Comparison of ENCODE assay signal across 8 cellular contexts in genomic region chr16:23452221-23452571, GRCh38. TPM values are rescaled to one million over a fixed set of nuclear protein-coding genes. Genes with fewer than 3 reads are reported as not detected.
A peak's percentile ranks its signal among the peaks of the same experiment; 100 is the strongest.
DNase-seq lines count a peak whose midpoint lies in the region; ATAC-seq and TF ChIP-seq lines count a peak whose summit lies in the region.

No MANE protein-coding gene starts in this region.

- DNase-seq in Right ventricle myocardium superior (no peak), cardiac septum (ENCODE audit: low spot score) (no peak), body of pancreas (no peak), mesendoderm (no peak), vagina (ENCODE audit: extremely low spot score in 2 of 2) (no peak), GM13976 (ENCODE audit: low spot score) (no peak)
- DNase-seq in activated CD8-positive, alpha-beta memory T cell treated with anti-CD3 and anti-CD28 coated beads, Interleukin-2, amount 50 U/mL, for 48 hours: no peak

- intact Hi-C loops in Right ventricle myocardium superior (cut with DNase I): no loop called here
- intact Hi-C loops in cardiac septum (cut with DNase I): no loop called here
- intact Hi-C loops in body of pancreas (cut with DNase I): no loop called here
- intact Hi-C loops in vagina (cut with DNase I): no loop called here

- H3K4ac ChIP-seq in mesendoderm (ENCODE audit: low read depth, low read length): peak overlapping the region; percentile 42

- no peaks in the 10 kb centered on the region for H3K9me3 ChIP-seq in body of pancreas
- no peaks in the 10 kb centered on the region for H3K9me3 ChIP-seq in vagina

- H2BK5ac ChIP-seq in mesendoderm (ENCODE audit: low read length): no peak overlapping the region

- no peak overlapping the region for H2BK120ac ChIP-seq in mesendoderm (ENCODE audit: low read depth, low read length)

- no peak overlapping the region for H2AK5ac ChIP-seq in mesendoderm (ENCODE audit: low read length)

- H3K36me3 ChIP-seq in body of pancreas (replicated peaks in 1 of 2; ENCODE audit: insufficient read depth in 1 of 2, low read depth in 2 of 2) (no peaks in the 10 kb centered on the region), mesendoderm (ENCODE audit: control insufficient read depth, insufficient read depth, low read length) (no peaks in the 10 kb centered on the region), vagina (no peaks in the 10 kb centered on the region)

- H2BK15ac ChIP-seq in mesendoderm (replicated peaks; ENCODE audit: low read depth): no peak overlapping the region

- ATAC-seq in Right ventricle myocardium superior (ENCODE audit: poor library complexity) (peak; percentile 6), body of pancreas (no peak), GM18502 (IDR thresholded peaks at IDR 0.05; ENCODE audit: poor library complexity, unreplicated experiment) (no peak)

- H3K56ac ChIP-seq in mesendoderm (ENCODE audit: low read length): peak overlapping the region; percentile 99

- H3K9ac ChIP-seq in mesendoderm (ENCODE audit: low read length): peak overlapping the region; percentile 98

- H3K4me1 ChIP-seq in body of pancreas (peaks cover 29% of the 10 kb centered on the region), mesendoderm (ENCODE audit: control insufficient read depth, low read depth, low read length) (no peaks in the 10 kb centered on the region), vagina (peaks cover 35% of the 10 kb centered on the region)

- peaks cover 3% of the 10 kb centered on the region for H3K79me1 ChIP-seq in mesendoderm (ENCODE audit: low read length)

- no peak overlapping the region for H4K5ac ChIP-seq in mesendoderm (ENCODE audit: low read length)

- no peak overlapping the region for H3K23ac ChIP-seq in mesendoderm (ENCODE audit: low read length)

- H3K4me3 ChIP-seq in body of pancreas (peak overlapping the region; percentile 72 to 81), mesendoderm (ENCODE audit: low read length) (peak overlapping the region; percentile 98), vagina (peak overlapping the region; percentile 73 to 89)

- TF ChIP-seq CTCF in body of pancreas (IDR thresholded peaks at IDR 0.05): no peak
- no peak for TF ChIP-seq CTCF in vagina (IDR thresholded peaks at IDR 0.05)
- TF ChIP-seq CTCF in GM13976 (IDR thresholded peaks at IDR 0.05; ENCODE audit: borderline replicate concordance, control extremely low read depth, extremely low read depth, insufficient read depth, missing control alignments): no peak

- H3K79me2 ChIP-seq in mesendoderm (ENCODE audit: control insufficient read depth, insufficient read depth, low read length): no peaks in the 10 kb centered on the region

- peak overlapping the region; percentile 32 for H3K4me2 ChIP-seq in mesendoderm (ENCODE audit: low read length)

- H4K8ac ChIP-seq in mesendoderm (ENCODE audit: low read depth, low read length): no peak overlapping the region

- H3K27me3 ChIP-seq in body of pancreas: no peaks in the 10 kb centered on the region
- no peaks in the 10 kb centered on the region for H3K27me3 ChIP-seq in mesendoderm (ENCODE audit: insufficient read depth, low read length, poor library complexity)
- H3K27me3 ChIP-seq in vagina: no peaks in the 10 kb centered on the region

- in situ Hi-C loops in GM13976 (cut with MboI; ENCODE audit: low sequenced_read_pairs, unreplicated experiment): no loop called here

- TF ChIP-seq POLR2A in body of pancreas (IDR thresholded peaks at IDR 0.05) (no peak), vagina (IDR thresholded peaks at IDR 0.05) (no peak)

- H3K27ac ChIP-seq in body of pancreas (peak overlapping the region in 3 of 4 donors; percentile 75 to 84 (median 79)), mesendoderm (ENCODE audit: low read depth, low read length) (no peak overlapping the region), vagina (peak overlapping the region; percentile 71)

- 5 to 6% methylated on average over 10 of the region's 10 CpGs for WGBS in body of pancreas, 2 donors
- no CpG with 5 or more reads among the region's 10 CpGs for WGBS in mesendoderm (ENCODE audit: extremely low coverage, insufficient coverage, low lambda C conversion rate)

- H3K18ac ChIP-seq in mesendoderm (ENCODE audit: low read length): no peak overlapping the region

RNA-seq across cellular contexts. Expression of gene COG7, which starts 0.8 kb away (rescaled TPM):
- 11.5 TPM for total RNA-seq in Right ventricle myocardium superior
- total RNA-seq in cardiac septum: 14.4 TPM
- total RNA-seq in body of pancreas: 10 to 100 TPM; 19.5 to 43.5 TPM
- 8.5 TPM for polyA plus RNA-seq in mesendoderm (2013, experiment 1 of 2)
- polyA plus RNA-seq in mesendoderm (2013, experiment 2 of 2): 8.7 TPM
- total RNA-seq in vagina: 21.4 TPM

RNA-seq across cellular contexts. Expression of gene GGA2, which starts 58.1 kb away (rescaled TPM):
- total RNA-seq in Right ventricle myocardium superior (50.3 TPM), cardiac septum (38.1 TPM), body of pancreas (10 to 100 TPM; 59.3 to 64.6 TPM), vagina (39.0 TPM)
- polyA plus RNA-seq in mesendoderm (2013, experiment 1 of 2): 34.7 TPM
- polyA plus RNA-seq in mesendoderm (2013, experiment 2 of 2): 35.7 TPM
